In genomic region chr2:131105950-131106801, GRCh38 we compare ENCODE assay signal across 8 cellular contexts. TPM values are rescaled to one million over a fixed set of nuclear protein-coding genes. Genes with fewer than 3 reads are reported as not detected.
DNase-seq lines count a peak whose midpoint lies in the region; ATAC-seq and TF ChIP-seq lines count a peak whose summit lies in the region.

No MANE protein-coding gene starts in this region.

- H3K9me3 Mint-ChIP-seq in glutamatergic neuron (ENCODE audit: unreplicated experiment), result peaks cover 5% of the 10 kb centered on the region

- TF ChIP-seq CTCF in glutamatergic neuron (IDR thresholded peaks at IDR 0.05; ENCODE audit: partially characterized antibody, unreplicated experiment), result no peak

- H3K79me2 ChIP-seq in trophoblast cell (ENCODE audit: control insufficient read depth, insufficient read depth, low read length, poor library complexity), result peaks cover 18% of the 10 kb centered on the region

- H3K27me3 ChIP-seq in trophoblast cell (ENCODE audit: insufficient read depth, low read length), result no peaks in the 10 kb centered on the region

- H3K14ac ChIP-seq in trophoblast cell (ENCODE audit: low read length), result peak overlapping the region; percentile 52

- peaks cover 7% of the 10 kb centered on the region for H3K79me1 ChIP-seq in trophoblast cell (ENCODE audit: low read length)

- peak; percentile 35 for ATAC-seq in HG02870 (IDR thresholded peaks at IDR 0.05; ENCODE audit: unreplicated experiment)

- H3K4me1 Mint-ChIP-seq in glutamatergic neuron (ENCODE audit: low read depth, unreplicated experiment), result peaks cover 10% of the 10 kb centered on the region

- no peaks in the 10 kb centered on the region for H3K36me3 Mint-ChIP-seq in glutamatergic neuron (ENCODE audit: unreplicated experiment)

- peaks cover 3% of the 10 kb centered on the region in 2 experiments for H3K36me3 ChIP-seq in trophoblast cell (ENCODE audit: control insufficient read depth in 1 of 2, insufficient read depth in 2 of 2, low read length in 2 of 2)

- peak overlapping the region; percentile 65 for H2BK5ac ChIP-seq in trophoblast cell (ENCODE audit: low read depth, low read length, poor library complexity)

- peak overlapping the region; percentile 81 for H3K9ac ChIP-seq in trophoblast cell (ENCODE audit: low read length)

- H3K23ac ChIP-seq in trophoblast cell (ENCODE audit: low read length), result peak overlapping the region; percentile 37

- H3K4ac ChIP-seq in trophoblast cell (ENCODE audit: low read depth, low read length), result peak overlapping the region; percentile 71

- H3K27ac Mint-ChIP-seq in glutamatergic neuron (ENCODE audit: unreplicated experiment), result peak overlapping the region; percentile 78

- no CpG with 5 or more reads among the region's 19 CpGs for WGBS in trophoblast cell (ENCODE audit: extremely low coverage, insufficient coverage, insufficient read length)

- H2BK120ac ChIP-seq in trophoblast cell (ENCODE audit: insufficient read depth, low read length, poor library complexity), result peak overlapping the region; percentile 76

- H3K27me3 Mint-ChIP-seq in glutamatergic neuron (ENCODE audit: unreplicated experiment), result peaks cover 2% of the 10 kb centered on the region

- peak overlapping the region; percentile 7 for H4K91ac ChIP-seq in trophoblast cell (ENCODE audit: low read depth, low read length)

- H3K4me3 ChIP-seq in trophoblast cell (ENCODE audit: low read depth, low read length), result peak overlapping the region; percentile 91

- peak overlapping the region; percentile 81 for H3K4me2 ChIP-seq in trophoblast cell (ENCODE audit: low read length)

- peak overlapping the region; percentile 97 for H3K4me3 Mint-ChIP-seq in glutamatergic neuron (ENCODE audit: unreplicated experiment)

- no peak overlapping the region for H2BK12ac ChIP-seq in trophoblast cell (ENCODE audit: low read length)

- peak overlapping the region; percentile 56 for H4K8ac ChIP-seq in trophoblast cell (ENCODE audit: low read depth, low read length)

- H3K9me3 ChIP-seq in trophoblast cell (ENCODE audit: insufficient read depth, low read depth, low read length), result no peaks in the 10 kb centered on the region

- peaks cover 6 to 7% of the 10 kb centered on the region in 2 experiments for H3K4me1 ChIP-seq in trophoblast cell (ENCODE audit: control insufficient read depth in 1 of 2, insufficient read depth in 2 of 2, low read length in 2 of 2)

- H2AK5ac ChIP-seq in trophoblast cell (ENCODE audit: low read length), result peak overlapping the region; percentile 14

- H2AFZ ChIP-seq in trophoblast cell (ENCODE audit: insufficient read depth, low read length, poor library complexity), result no peak overlapping the region

- H3K27ac ChIP-seq in trophoblast cell (ENCODE audit: low read depth, low read length), result no peak overlapping the region

- no peak overlapping the region for H4K12ac ChIP-seq in trophoblast cell (ENCODE audit: low read depth, low read length)

- peak overlapping the region; percentile 40 for H3K18ac ChIP-seq in trophoblast cell (ENCODE audit: low read length)

- DNase-seq in stimulated activated naive CD4-positive, alpha-beta T cell treated with Interleukin-2 at 50 U/mL for 16 hours (lab: John Stamatoyannopoulos, UW), result peak; percentile 48
- DNase-seq in stimulated activated naive CD4-positive, alpha-beta T cell (lab: John Stamatoyannopoulos, UW), result no peak
- peak; percentile 40 for DNase-seq in NCI-H526 treated with DMSO at 0.1 percent for 48 hours (lab: John Stamatoyannopoulos, UW)
- DNase-seq in activated T-helper 9 cell treated with anti-CD3 and anti-CD28 coated beads, Interleukin-2, amount 50 U/mL, for 16 hours (ENCODE audit: low read depth), result peak; percentile 6
- DNase-seq in glutamatergic neuron, result no peak
- DNase-seq in trophoblast cell, result peak; percentile 46 to 53
- DNase-seq in cerebellum (ENCODE audit: low spot score), result no peak

RNA-seq across cellular contexts. Expression of gene PLEKHB2, which starts 1.0 kb away (rescaled TPM):
- total RNA-seq in glutamatergic neuron (ENCODE audit: unreplicated experiment) (42.4 TPM), cerebellum (90.0 TPM)
- 54.6 and 56.5 TPM in 2 replicates for polyA plus RNA-seq in trophoblast cell (2013)

RNA-seq across cellular contexts. Expression of gene FAM168B, which starts 12.9 kb away (rescaled TPM):
- total RNA-seq in glutamatergic neuron (ENCODE audit: unreplicated experiment) (118 TPM), cerebellum (105 TPM)
- polyA plus RNA-seq in trophoblast cell (2013), result 95.6 and 97.7 TPM in 2 replicates

Comparison
In these comparisons a context has a peak if more than half of its experiments do, and no peak if none do; other contexts are left out.
1. DNase-seq: peak in stimulated activated naive CD4-positive, alpha-beta T cell treated with Interleukin-2 at 50 U/mL for 16 hours (single experiment), NCI-H526 treated with DMSO at 0.1 percent for 48 hours (single experiment), activated T-helper 9 cell treated with anti-CD3 and anti-CD28 coated beads, Interleukin-2, amount 50 U/mL, for 16 hours (single experiment) and trophoblast cell (2 of 2); none in stimulated activated naive CD4-positive, alpha-beta T cell (0 of 6), glutamatergic neuron (single experiment) and cerebellum (single experiment).